1 cellular context compared by ENCODE assay signal in genomic region chr22:32329202-32329645, GRCh38.
TF ChIP-seq lines count a peak whose summit lies in the region.

No MANE protein-coding gene starts in this region.

TF ChIP-seq in H1, 55 proteins besides CTCF, POLR2A, EP300 and RAD21 (continued from another document):
- TF ChIP-seq CHD7 (IDR thresholded peaks at IDR 0.05; ENCODE audit: insufficient replicate concordance, low read length) (no peak), ZNF274 (IDR thresholded peaks at IDR 0.05; ENCODE audit: borderline replicate concordance, extremely low read depth, low read length) (no peak), HDAC2 (IDR thresholded peaks at IDR 0.05; ENCODE audit: borderline replicate concordance in 1 of 2, low read depth in 2 of 2, low read length in 2 of 2) (no peak), SIRT6 (IDR thresholded peaks at IDR 0.05; ENCODE audit: low read length) (no peak), MAFK (IDR thresholded peaks at IDR 0.05; ENCODE audit: low read depth, low read length) (no peak)
